8 cellular contexts compared by ENCODE assay signal in genomic region chr12:27332407-27333310, GRCh38. TPM values are rescaled to one million over a fixed set of nuclear protein-coding genes. Genes with fewer than 3 reads are reported as not detected.
A peak's percentile ranks its signal among the peaks of the same experiment; 100 is the strongest.
DNase-seq lines count a peak whose midpoint lies in the region; ATAC-seq and TF ChIP-seq lines count a peak whose summit lies in the region.

BMAL2 (plus strand) TSS chr12:27332836; CDS start chr12:27333073, 237 bp downstream.

- H4K12ac ChIP-seq in trophoblast cell (ENCODE audit: low read depth, low read length): peak within 1 kb of the TSS; percentile 77

- peaks cover 13% of the 10 kb centered on the region for H3K4me1 Mint-ChIP-seq in CD4-positive, alpha-beta T cell (ENCODE audit: low read depth)
- peaks cover 5% of the 10 kb centered on the region for H3K4me1 Mint-ChIP-seq in glutamatergic neuron (ENCODE audit: low read depth, unreplicated experiment)

- ATAC-seq in CD4-positive, alpha-beta T cell (ENCODE audit: poor library complexity): peak; percentile 62
- ATAC-seq in GM19328 (IDR thresholded peaks at IDR 0.05; ENCODE audit: unreplicated experiment) (peak; percentile 43), HG03442 (IDR thresholded peaks at IDR 0.05; ENCODE audit: unreplicated experiment) (peak; percentile 34), GM18870 (IDR thresholded peaks at IDR 0.05; ENCODE audit: unreplicated experiment) (no peak)

- intact Hi-C loops in CD4-positive, alpha-beta T cell (cut with DNase I, micrococcal nuclease): no loop called here
- intact Hi-C loops in OCI-LY7 (cut with micrococcal nuclease; ENCODE audit: unreplicated experiment): no loop called here

- H2AFZ ChIP-seq in OCI-LY7 (ENCODE audit: low read length) (no peak within 1 kb of the TSS), trophoblast cell (ENCODE audit: insufficient read depth, low read length, poor library complexity) (peak within 1 kb of the TSS; percentile 94)

- H2AK5ac ChIP-seq in trophoblast cell (ENCODE audit: low read length): no peak within 1 kb of the TSS

- 0 out of 2 replicates have a peak, but pooled peaks cover 4% of the 10 kb centered on the region for H4K20me1 ChIP-seq in OCI-LY7 (ENCODE audit: insufficient read depth, low read length)

- peak within 1 kb of the TSS; percentile 82 for H4K91ac ChIP-seq in trophoblast cell (ENCODE audit: low read depth, low read length)

- no peak for TF ChIP-seq CTCF in CD4-positive, alpha-beta T cell (IDR thresholded peaks at IDR 0.05)
- TF ChIP-seq CTCF in OCI-LY7 (conservative IDR thresholded peaks at IDR 0.05; ENCODE audit: low read length) (no peak), glutamatergic neuron (IDR thresholded peaks at IDR 0.05; ENCODE audit: partially characterized antibody, unreplicated experiment) (no peak)

- H3K9me3 Mint-ChIP-seq in CD4-positive, alpha-beta T cell: no peaks in the 10 kb centered on the region
- peaks cover 5% of the 10 kb centered on the region for H3K9me3 Mint-ChIP-seq in glutamatergic neuron (ENCODE audit: unreplicated experiment)

- DNase-seq in CD4-positive, alpha-beta T cell: peak in 7 of 10 experiments; percentile 2 to 34 (median 6)
- peak; percentile 5 for DNase-seq in OCI-LY7 (ENCODE audit: low spot score)
- DNase-seq in activated effector memory CD4-positive, alpha-beta T cell treated with anti-CD3 and anti-CD28 coated beads, Interleukin-2, amount 50 U/mL, for 16 hours: peak; percentile 75
- peak; percentile 76 for DNase-seq in glutamatergic neuron
- peak; percentile 70 to 85 for DNase-seq in trophoblast cell

- no CpG with 5 or more reads among the region's 92 CpGs for WGBS in trophoblast cell (ENCODE audit: extremely low coverage, insufficient coverage, insufficient read length)

- no peak within 1 kb of the TSS for H3K27ac ChIP-seq in CD4-positive, alpha-beta T cell (ENCODE audit: low read depth, low read length)
- H3K27ac ChIP-seq in OCI-LY7 (ENCODE audit: low read depth, low read length, poor library complexity, severe bottlenecking) (no peak within 1 kb of the TSS), trophoblast cell (ENCODE audit: low read depth, low read length) (peak within 1 kb of the TSS; percentile 55)

- H3K4me3 ChIP-seq in OCI-LY7 (ENCODE audit: low read depth, low read length, poor library complexity, severe bottlenecking) (peak within 1 kb of the TSS; percentile 19), trophoblast cell (ENCODE audit: low read depth, low read length) (peak within 1 kb of the TSS; percentile 82)

- H3K4me2 ChIP-seq in OCI-LY7 (ENCODE audit: low read length) (peak within 1 kb of the TSS; percentile 31), trophoblast cell (ENCODE audit: low read length) (peak within 1 kb of the TSS; percentile 94)

- H3K27me3 Mint-ChIP-seq in CD4-positive, alpha-beta T cell: peaks cover 49% of the 10 kb centered on the region
- peaks cover 15% of the 10 kb centered on the region for H3K27me3 Mint-ChIP-seq in glutamatergic neuron (ENCODE audit: unreplicated experiment)

- BruUV-seq in OCI-LY7 (replicated peaks; lab: Mats Ljungman, UMichigan): no TSS peak

- peaks cover 8% of the 10 kb centered on the region for H3K79me1 ChIP-seq in trophoblast cell (ENCODE audit: low read length)

- H3K4me1 ChIP-seq in OCI-LY7 (ENCODE audit: insufficient read depth, low read length, poor library complexity, severe bottlenecking): no peaks in the 10 kb centered on the region
- H3K4me1 ChIP-seq in trophoblast cell (ENCODE audit: control insufficient read depth in 1 of 2, insufficient read depth in 2 of 2, low read length in 2 of 2): peaks cover 8 to 11% of the 10 kb centered on the region in 2 experiments

- CTCF ChIA-PET in CD4-positive, alpha-beta T cell (lab: Charles Lee): no interaction called here
- CTCF ChIA-PET in OCI-LY7 (lab: Charles Lee; ENCODE audit: unreplicated experiment): no interaction called here

- H3K9me3 ChIP-seq in CD4-positive, alpha-beta T cell (ENCODE audit: control insufficient read depth, low read length): no peaks in the 10 kb centered on the region
- no peaks in the 10 kb centered on the region for H3K9me3 ChIP-seq in OCI-LY7 (ENCODE audit: low read length)
- no peaks in the 10 kb centered on the region for H3K9me3 ChIP-seq in trophoblast cell (ENCODE audit: insufficient read depth, low read depth, low read length)

- H2BK120ac ChIP-seq in trophoblast cell (ENCODE audit: insufficient read depth, low read length, poor library complexity): peak within 1 kb of the TSS; percentile 68

- no peaks in the 10 kb centered on the region for H3K36me3 ChIP-seq in OCI-LY7 (ENCODE audit: insufficient read depth, low read length)
- H3K36me3 ChIP-seq in trophoblast cell (ENCODE audit: control insufficient read depth in 1 of 2, insufficient read depth in 2 of 2, low read length in 2 of 2): peaks cover 0 to under 1% of the 10 kb centered on the region in 2 experiments

- peak within 1 kb of the TSS; percentile 15 for H2BK12ac ChIP-seq in trophoblast cell (ENCODE audit: low read length)

- no peak within 1 kb of the TSS for H3K27ac Mint-ChIP-seq in CD4-positive, alpha-beta T cell
- peak within 1 kb of the TSS; percentile 66 for H3K27ac Mint-ChIP-seq in glutamatergic neuron (ENCODE audit: unreplicated experiment)

- H2BK5ac ChIP-seq in trophoblast cell (ENCODE audit: low read depth, low read length, poor library complexity): peak within 1 kb of the TSS; percentile 16

- H3K4me3 Mint-ChIP-seq in CD4-positive, alpha-beta T cell: peak within 1 kb of the TSS; percentile 88
- H3K4me3 Mint-ChIP-seq in glutamatergic neuron (ENCODE audit: unreplicated experiment): peak within 1 kb of the TSS; percentile 93

- peak within 1 kb of the TSS; percentile 67 for H3K14ac ChIP-seq in trophoblast cell (ENCODE audit: low read length)

- H3K23ac ChIP-seq in trophoblast cell (ENCODE audit: low read length): no peak within 1 kb of the TSS

- no peaks in the 10 kb centered on the region for H3K9me2 ChIP-seq in OCI-LY7 (ENCODE audit: insufficient read depth, low read length)

- peak within 1 kb of the TSS; percentile 74 for H4K8ac ChIP-seq in trophoblast cell (ENCODE audit: low read depth, low read length)

- H3K9ac ChIP-seq in trophoblast cell (ENCODE audit: low read length): peak within 1 kb of the TSS; percentile 66

- H3K36me3 Mint-ChIP-seq in CD4-positive, alpha-beta T cell (ENCODE audit: low read depth): peaks cover 2% of the 10 kb centered on the region
- no peaks in the 10 kb centered on the region for H3K36me3 Mint-ChIP-seq in glutamatergic neuron (ENCODE audit: unreplicated experiment)

- POLR2A ChIA-PET in CD4-positive, alpha-beta T cell (lab: Charles Lee): interaction anchor here (0.6 kb wide), 1 partner anchor 42 kb away, joined by 3 read pairs; no protein-coding TSS in a partner anchor
- POLR2A ChIA-PET in OCI-LY7 (lab: Charles Lee): interaction anchor here (0.6 kb wide), 2 partner anchors 163 to 248 kb away, joined by 4 read pairs; no protein-coding TSS in a partner anchor

- H3K18ac ChIP-seq in trophoblast cell (ENCODE audit: low read length): peak within 1 kb of the TSS; percentile 73

- no peak within 1 kb of the TSS for H3K4ac ChIP-seq in trophoblast cell (ENCODE audit: low read depth, low read length)

- no peaks in the 10 kb centered on the region for H3K79me2 ChIP-seq in OCI-LY7 (ENCODE audit: insufficient read depth, low read depth, low read length)
- H3K79me2 ChIP-seq in trophoblast cell (ENCODE audit: control insufficient read depth, insufficient read depth, low read length, poor library complexity): peaks cover 4% of the 10 kb centered on the region

- H3K27me3 ChIP-seq in CD4-positive, alpha-beta T cell (ENCODE audit: control insufficient read depth, insufficient read depth, low read length): peaks cover 49% of the 10 kb centered on the region
- H3K27me3 ChIP-seq in trophoblast cell (ENCODE audit: insufficient read depth, low read length): peaks cover 7% of the 10 kb centered on the region

RNA-seq across cellular contexts. Expression of gene BMAL2, which starts in this region (rescaled TPM):
- total RNA-seq in CD4-positive, alpha-beta T cell: under 1 TPM; 0.16 to 0.17 TPM
- total RNA-seq in OCI-LY7 (2014; rRNA removed; shearing (Covaris generic)): 0.05 and 0.06 TPM in 2 replicates
- total RNA-seq in OCI-LY7 (2022): not detected in 2 replicates
- total RNA-seq in glutamatergic neuron (ENCODE audit: unreplicated experiment): 5.3 TPM
- 4.4 and 4.6 TPM in 2 replicates for polyA plus RNA-seq in trophoblast cell (2013)

Comparison
In these comparisons a context has a peak if more than half of its experiments do, and no peak if none do; other contexts are left out.
1. Peak in DNase-seq and ATAC-seq in CD4-positive, alpha-beta T cell; RNA of the gene not detected or under 1 TPM.
2. Peak in DNase-seq, H3K4me3 ChIP-seq and H3K4me2 ChIP-seq in OCI-LY7; RNA of the gene not detected or under 1 TPM.
3. DNase-seq: peak in every context shown above with its lines; median percentile 78 in trophoblast cell; 76 in glutamatergic neuron; 75 in activated effector memory CD4-positive, alpha-beta T cell treated with anti-CD3 and anti-CD28 coated beads, Interleukin-2, amount 50 U/mL, for 16 hours; 6 in CD4-positive, alpha-beta T cell; 5 in OCI-LY7.